15 cellular contexts compared by ENCODE assay signal in genomic region chr18:55287146-55287806, GRCh38.
A peak's percentile ranks its signal among the peaks of the same experiment; 100 is the strongest.
DNase-seq lines count a peak whose midpoint lies in the region; ATAC-seq lines count a peak whose summit lies in the region.
"Had no signal": no experiment of that assay in that cellular context is flagged by ENCODE, and none has a peak within 500 bp of the region (broad histone marks: within the 10 kb centered on the region; RNA-seq: fewer than 3 reads in every experiment).

No MANE protein-coding gene starts in this region.

- DNase-seq in AG08395 (ENCODE audit: low spot score): peak; percentile 13
- DNase-seq in cerebellum (ENCODE audit: low spot score): peak; percentile 59
- no peak for DNase-seq in NCI-H748 treated with DMSO at 0.1 percent for 48 hours (lab: John Stamatoyannopoulos, UW)
- DNase-seq in NCI-H1694 (lab: John Stamatoyannopoulos, UW): no peak
- no peak for DNase-seq in immature natural killer cell
- DNase-seq: activated CD8-positive, alpha-beta T cell treated with anti-CD3 and anti-CD28 coated beads for 36 hours; anterior cingulate cortex; COR-L47; H7; NCI-H2029; uterus had no signal

- H3K4me3 ChIP-seq in HUES64 (ENCODE audit: low read length) (no peak overlapping the region), mesodermal cell (ENCODE audit: extremely low read depth, insufficient read depth, low read length, poor library complexity, severe bottlenecking) (no peak overlapping the region)
- H3K4me3 ChIP-seq: uterus had no signal

- no peak for ATAC-seq in HG02763 (IDR thresholded peaks at IDR 0.05; ENCODE audit: unreplicated experiment)
- ATAC-seq: activated CD8-positive, alpha-beta T cell treated with anti-CD3 and anti-CD28 coated beads for 36 hours; stimulated activated effector memory CD8-positive, alpha-beta T cell treated with anti-CD3 and anti-CD28 coated beads, Interleukin-12 subunit alpha, Interleukin-12 subunit beta, amount 100 ng/mL, for 72 hours had no signal

- H3K27me3 Mint-ChIP-seq in immature natural killer cell (ENCODE audit: low read depth in 3 of 3): no peaks in the 10 kb centered on the region
- H3K27me3 Mint-ChIP-seq: activated CD8-positive, alpha-beta T cell treated with anti-CD3 and anti-CD28 coated beads for 36 hours had no signal

- H3K27ac ChIP-seq in HUES64 (ENCODE audit: low read depth, low read length): peak overlapping the region; percentile 22
- H3K27ac ChIP-seq in mesodermal cell (ENCODE audit: low read depth, low read length, severe bottlenecking): peak overlapping the region; percentile 31

- no peak overlapping the region for H3K4me3 Mint-ChIP-seq in immature natural killer cell
- H3K4me3 Mint-ChIP-seq: activated CD8-positive, alpha-beta T cell treated with anti-CD3 and anti-CD28 coated beads for 36 hours; stimulated activated effector memory CD8-positive, alpha-beta T cell treated with anti-CD3 and anti-CD28 coated beads, Interleukin-12 subunit alpha, Interleukin-12 subunit beta, amount 100 ng/mL, for 72 hours had no signal

- H3K4me1 Mint-ChIP-seq in immature natural killer cell: no peaks in the 10 kb centered on the region
- H3K4me1 Mint-ChIP-seq: stimulated activated effector memory CD8-positive, alpha-beta T cell treated with anti-CD3 and anti-CD28 coated beads, Interleukin-12 subunit alpha, Interleukin-12 subunit beta, amount 100 ng/mL, for 72 hours had no signal

- no peaks in the 10 kb centered on the region for H3K36me3 ChIP-seq in HUES64 (ENCODE audit: insufficient read depth, low read length)
- no peaks in the 10 kb centered on the region for H3K36me3 ChIP-seq in mesodermal cell (ENCODE audit: control insufficient read depth, insufficient read depth, low read length)
- H3K36me3 ChIP-seq: uterus had no signal

- no peaks in the 10 kb centered on the region for H3K27me3 ChIP-seq in HUES64 (ENCODE audit: insufficient read depth, low read length)
- H3K27me3 ChIP-seq: uterus had no signal

- H3K9ac ChIP-seq in HUES64 (ENCODE audit: low read depth, low read length): no peak overlapping the region

- H3K36me3 Mint-ChIP-seq in immature natural killer cell: no peaks in the 10 kb centered on the region
- H3K36me3 Mint-ChIP-seq: stimulated activated effector memory CD8-positive, alpha-beta T cell treated with anti-CD3 and anti-CD28 coated beads, Interleukin-12 subunit alpha, Interleukin-12 subunit beta, amount 100 ng/mL, for 72 hours had no signal

- H3K4me1 ChIP-seq in HUES64 (ENCODE audit: insufficient read depth, low read length) (peaks cover 32% of the 10 kb centered on the region), mesodermal cell (ENCODE audit: control insufficient read depth, insufficient read depth, low read length, poor library complexity, severe bottlenecking) (peaks cover 21% of the 10 kb centered on the region)

- no peaks in the 10 kb centered on the region for H3K9me3 Mint-ChIP-seq in immature natural killer cell
- H3K9me3 Mint-ChIP-seq: activated CD8-positive, alpha-beta T cell treated with anti-CD3 and anti-CD28 coated beads for 36 hours; stimulated activated effector memory CD8-positive, alpha-beta T cell treated with anti-CD3 and anti-CD28 coated beads, Interleukin-12 subunit alpha, Interleukin-12 subunit beta, amount 100 ng/mL, for 72 hours had no signal

- no peak overlapping the region for H3K27ac Mint-ChIP-seq in immature natural killer cell
- H3K27ac Mint-ChIP-seq: activated CD8-positive, alpha-beta T cell treated with anti-CD3 and anti-CD28 coated beads for 36 hours; stimulated activated effector memory CD8-positive, alpha-beta T cell treated with anti-CD3 and anti-CD28 coated beads, Interleukin-12 subunit alpha, Interleukin-12 subunit beta, amount 100 ng/mL, for 72 hours had no signal

- 87% methylated on average over 11 of the region's 11 CpGs for WGBS in HUES64
- 90 to 96% methylated on average over 7 to 9 of the region's 11 CpGs for WGBS in mesodermal cell (ENCODE audit: insufficient coverage in 2 of 2), 2 experiments

- no peaks in the 10 kb centered on the region for H3K9me3 ChIP-seq in HUES64 (ENCODE audit: insufficient read depth, low read depth, low read length)
- H3K9me3 ChIP-seq in mesodermal cell (ENCODE audit: control insufficient read depth, low read length): no peaks in the 10 kb centered on the region
- H3K9me3 ChIP-seq: uterus had no signal

Comparison
In these comparisons a context has a peak if more than half of its experiments do, and no peak if none do; other contexts are left out.
1. DNase-seq: peak in AG08395 (single experiment) and cerebellum (single experiment); none in NCI-H748 treated with DMSO at 0.1 percent for 48 hours (single experiment), NCI-H1694 (single experiment) and immature natural killer cell (0 of 3).